In genomic region chr12:5556033-5556614, GRCh38 we compare ENCODE assay signal across 9 cellular contexts.
A peak's percentile ranks its signal among the peaks of the same experiment; 100 is the strongest.
DNase-seq lines count a peak whose midpoint lies in the region; ATAC-seq and TF ChIP-seq lines count a peak whose summit lies in the region.
"Had no signal": no experiment of that assay in that cellular context is flagged by ENCODE, and none has a peak within 500 bp of the region (broad histone marks: within the 10 kb centered on the region; RNA-seq: fewer than 3 reads in every experiment).

No MANE protein-coding gene starts in this region.

- H3K9me2 ChIP-seq in DOHH2 (replicated peaks; ENCODE audit: control insufficient read depth, low read length) (no peaks in the 10 kb centered on the region), OCI-LY7 (ENCODE audit: insufficient read depth, low read length) (no peaks in the 10 kb centered on the region)

- TF ChIP-seq CTCF in AG04450 (IDR thresholded peaks at IDR 0.05; ENCODE audit: low read depth, low read length): peak; percentile 36
- TF ChIP-seq CTCF in DOHH2 (IDR thresholded peaks at IDR 0.05; ENCODE audit: low read depth, low read length, poor library complexity, severe bottlenecking): peak; percentile 83
- peak; percentile 86 for TF ChIP-seq CTCF in OCI-LY7 (conservative IDR thresholded peaks at IDR 0.05; ENCODE audit: low read length)
- TF ChIP-seq CTCF in foreskin fibroblast (IDR thresholded peaks at IDR 0.05; ENCODE audit: low read depth, low read length): peak; percentile 19
- no peak for TF ChIP-seq CTCF in mesothelial cell of epicardium (IDR thresholded peaks at IDR 0.05; ENCODE audit: unreplicated experiment)

- peaks cover 2% of the 10 kb centered on the region for H3K27me3 Mint-ChIP-seq in mesothelial cell of epicardium (ENCODE audit: low read depth)

- H3K4me3 ChIP-seq in AG04450 (ENCODE audit: low read depth, low read length): no peak overlapping the region
- H3K4me3 ChIP-seq in DOHH2 (ENCODE audit: low read length): no peak overlapping the region
- no peak overlapping the region for H3K4me3 ChIP-seq in OCI-LY7 (ENCODE audit: low read depth, low read length, poor library complexity, severe bottlenecking)
- no peak overlapping the region for H3K4me3 ChIP-seq in foreskin fibroblast (ENCODE audit: low read depth in 1 of 2, low read length in 2 of 2)

- H4K20me1 ChIP-seq in DOHH2 (ENCODE audit: control insufficient read depth, insufficient read depth, low read depth, low read length) (no peaks in the 10 kb centered on the region), OCI-LY7 (ENCODE audit: insufficient read depth, low read length) (no peaks in the 10 kb centered on the region)

- H3K4me1 Mint-ChIP-seq in mesothelial cell of epicardium: peaks cover 14% of the 10 kb centered on the region

- no peak overlapping the region for H2AFZ ChIP-seq in OCI-LY7 (ENCODE audit: low read length)

- intact Hi-C loops in OCI-LY7 (cut with micrococcal nuclease; ENCODE audit: unreplicated experiment): loop anchor here (1.0 kb wide), 1 partner anchor 128 kb away; no protein-coding TSS in a partner anchor

- H3K36me3 ChIP-seq in DOHH2 (ENCODE audit: control insufficient read depth, low read length) (no peaks in the 10 kb centered on the region), OCI-LY7 (ENCODE audit: insufficient read depth, low read length) (no peaks in the 10 kb centered on the region)

- POLR2A ChIA-PET in AG04450 (lab: Yijun Ruan, JAX): no interaction called here
- POLR2A ChIA-PET in OCI-LY7 (lab: Charles Lee): interaction anchor here (0.7 kb wide), 1 partner anchor 14 kb away, joined by 3 read pairs; no protein-coding TSS in a partner anchor

- no peaks in the 10 kb centered on the region for H3K36me3 Mint-ChIP-seq in mesothelial cell of epicardium

- H3K27me3 ChIP-seq in AG04450 (ENCODE audit: control insufficient read depth, insufficient read depth, low read length) (peaks cover 4% of the 10 kb centered on the region), DOHH2 (ENCODE audit: control insufficient read depth, low read length) (peaks cover 5% of the 10 kb centered on the region; the same call in 1 of the 2 replicates)

- no peak overlapping the region for H3K27ac Mint-ChIP-seq in mesothelial cell of epicardium
- H3K27ac Mint-ChIP-seq: activated T-helper 2 cell treated with anti-CD3 and anti-CD28 coated beads, Interferon-gamma antibody, Interleukin-2, Interleukin-4, amounts not matched to agents 10 μg/mL and 5 μg/mL and 100 μg/mL, durations not matched to agents 14 hours and 24 hours and 36 hours had no signal

- H3K4me3 Mint-ChIP-seq in mesothelial cell of epicardium: no peak overlapping the region

- no TSS peak for BruUV-seq in OCI-LY7 (replicated peaks; lab: Mats Ljungman, UMichigan)

- no peak overlapping the region for H3K4me2 ChIP-seq in DOHH2 (ENCODE audit: low read length)
- H3K4me2 ChIP-seq in OCI-LY7 (ENCODE audit: low read length): no peak overlapping the region

- peaks cover 12% of the 10 kb centered on the region for H3K9me3 Mint-ChIP-seq in mesothelial cell of epicardium
- H3K9me3 Mint-ChIP-seq: activated T-helper 2 cell treated with anti-CD3 and anti-CD28 coated beads, Interferon-gamma antibody, Interleukin-2, Interleukin-4, amounts not matched to agents 10 μg/mL and 5 μg/mL and 100 μg/mL, durations not matched to agents 14 hours and 24 hours and 36 hours had no signal

- CTCF ChIA-PET in AG04450 (lab: Charles Lee): interaction anchor here (0.6 to 1.1 kb wide), 2 partner anchors 11 to 129 kb away, joined by 3 to 4 read pairs; no protein-coding TSS in a partner anchor
- CTCF ChIA-PET in OCI-LY7 (lab: Charles Lee; ENCODE audit: unreplicated experiment): interaction anchor here (0.5 to 0.6 kb wide), 3 partner anchors 10 to 559 kb away, joined by 3 read pairs; no protein-coding TSS in a partner anchor

- no peaks in the 10 kb centered on the region for H3K4me1 ChIP-seq in DOHH2 (ENCODE audit: control insufficient read depth, low read length)
- H3K4me1 ChIP-seq in OCI-LY7 (ENCODE audit: insufficient read depth, low read length, poor library complexity, severe bottlenecking): no peaks in the 10 kb centered on the region

- ATAC-seq in GM18858 (IDR thresholded peaks at IDR 0.05; ENCODE audit: unreplicated experiment) (no peak), GM19397 (IDR thresholded peaks at IDR 0.05; ENCODE audit: unreplicated experiment) (no peak), GM18867 (IDR thresholded peaks at IDR 0.05; ENCODE audit: unreplicated experiment) (no peak)

- no peaks in the 10 kb centered on the region for H3F3A ChIP-seq in DOHH2 (ENCODE audit: control insufficient read depth, insufficient read depth)

- DNase-seq in AG04450 (ENCODE audit: low read depth, low spot score) (no peak), OCI-LY7 (ENCODE audit: low spot score) (peak; percentile 53), foreskin fibroblast (no peak), mesothelial cell of epicardium (ENCODE audit: low spot score in 2 of 2, unreplicated experiment in 2 of 2) (no peak)

- H3K9me3 ChIP-seq in AG04450 (ENCODE audit: control insufficient read depth, insufficient read depth, low read length) (no peaks in the 10 kb centered on the region; the same call in 1 of the 2 replicates), DOHH2 (ENCODE audit: control insufficient read depth, insufficient read depth, low read length) (no peaks in the 10 kb centered on the region), OCI-LY7 (ENCODE audit: low read length) (no peaks in the 10 kb centered on the region)

- no peaks in the 10 kb centered on the region for H3K79me2 ChIP-seq in DOHH2 (ENCODE audit: control insufficient read depth, low read length)
- H3K79me2 ChIP-seq in OCI-LY7 (ENCODE audit: insufficient read depth, low read depth, low read length): no peaks in the 10 kb centered on the region

- no peak overlapping the region for H3K27ac ChIP-seq in AG04450 (ENCODE audit: low read depth, low read length)
- no peak overlapping the region for H3K27ac ChIP-seq in DOHH2 (ENCODE audit: low read depth, low read length)
- no peak overlapping the region for H3K27ac ChIP-seq in OCI-LY7 (ENCODE audit: low read depth, low read length, poor library complexity, severe bottlenecking)
